17 cellular contexts compared by ENCODE assay signal in genomic region chr1:23596382-23597358, GRCh38. TPM values are rescaled to one million over a fixed set of nuclear protein-coding genes. Genes with fewer than 3 reads are reported as not detected.
DNase-seq lines count a peak whose midpoint lies in the region; ATAC-seq, FAIRE-seq and TF ChIP-seq lines count a peak whose summit lies in the region.
"Had no signal": no experiment of that assay in that cellular context is flagged by ENCODE, and none has a peak within 500 bp of the region (broad histone marks: within the 10 kb centered on the region; RNA-seq: fewer than 3 reads in every experiment).

No MANE protein-coding gene starts in this region.

- no peak for DNase-seq in CD8-positive, alpha-beta T cell
- DNase-seq in GM12878 (ENCODE audit: low read depth, low spot score) (no peak), neural crest cell (ENCODE audit: low read depth, low spot score) (no peak), esophagus muscularis mucosa (ENCODE audit: extremely low spot score) (no peak)
- no peak for DNase-seq in activated CD8-positive, alpha-beta memory T cell treated with anti-CD3 and anti-CD28 coated beads, Interleukin-2, amount 50 U/mL, for 4 hours
- DNase-seq: activated CD4-positive, alpha-beta T cell treated with anti-CD3 and anti-CD28 coated beads for 36 hours; DMS79; effector CD4-positive, alpha-beta T cell; NCI-H187; stimulated activated CD4-positive, alpha-beta T cell treated with anti-CD3 and anti-CD28 coated beads, Interleukin-4, amount 100 ng/mL, for 24 hours; stimulated activated CD8-positive, alpha-beta memory T cell treated with anti-CD3 and anti-CD28 coated beads, Interleukin-4, amount 100 ng/mL, for 48 hours; T1000; thyroid gland had no signal

- 88% methylated on average over 10 of the region's 10 CpGs for WGBS in GM12878 (ENCODE audit: insufficient coverage, insufficient replicate concordance, low lambda C conversion rate, missing lambda C conversion rate)
- 92% methylated on average over 10 of the region's 10 CpGs for WGBS in esophagus muscularis mucosa

- H3K4me3 Mint-ChIP-seq in CD8-positive, alpha-beta T cell, result no peak overlapping the region
- peak overlapping the region in 2 of 4 donors; percentile 16 to 81 for H3K4me3 Mint-ChIP-seq in IgD-negative memory B cell
- H3K4me3 Mint-ChIP-seq in neural crest cell, result no peak overlapping the region
- H3K4me3 Mint-ChIP-seq: activated CD4-positive, alpha-beta T cell treated with anti-CD3 and anti-CD28 coated beads for 36 hours had no signal

- TF ChIP-seq POLR2A in GM12878 (IDR thresholded peaks at IDR 0.05; ENCODE audit: low read depth, low read length) (no peak), esophagus muscularis mucosa (IDR thresholded peaks at IDR 0.05; ENCODE audit: low read depth) (no peak)

- FAIRE-seq in GM12878 (lab: Jason Lieb, UNC), result no peak

- H3K27ac ChIP-seq in CD8-positive, alpha-beta T cell (ENCODE audit: low read depth, low read length), result no peak overlapping the region
- no peak overlapping the region for H3K27ac ChIP-seq in GM12878 (ENCODE audit: control insufficient read depth, insufficient read depth)
- no peak overlapping the region for H3K27ac ChIP-seq in esophagus muscularis mucosa (replicated peaks in 1 of 4)
- H3K27ac ChIP-seq: parathyroid adenoma, thyroid gland had no signal

- CTCF ChIA-PET in CD8-positive, alpha-beta T cell (lab: Charles Lee), result interaction anchor here (1.4 to 15.6 kb wide), 5 partner anchors 20 to 57 kb away, joined by 4 to 207 read pairs (median 24); partner anchors contain the start of gene ID3
- CTCF ChIA-PET in GM12878 (lab: Yijun Ruan, JAX), result interaction anchor here (0.6 to 11.4 kb wide), 6 partner anchors 17 to 52 kb away, joined by 3 to 108 read pairs (median 34); partner anchors contain the start of gene ID3

- in situ Hi-C loops in GM12878 (cut with MboI), result loop anchor here (25.0 kb wide), 2 partner anchors 1416 to 1809 kb away; partner anchors contain the start of gene USP48

- H3K4me2 ChIP-seq in GM12878 (ENCODE audit: control insufficient read depth, insufficient read depth), result no peak overlapping the region

- intact Hi-C loops in CD8-positive, alpha-beta T cell (cut with DNase I, micrococcal nuclease), result no loop called here
- intact Hi-C loops in GM12878 (cut with micrococcal nuclease; ENCODE audit: unreplicated experiment) (no loop called here), esophagus muscularis mucosa (cut with DNase I) (no loop called here)

- SMC1A ChIA-PET in GM12878 (lab: Charles Lee; ENCODE audit: uncharacterized antibody, unreplicated experiment), result interaction anchor here (0.6 to 19.7 kb wide), 10 partner anchors 15 to 71 kb away, joined by 3 to 419 read pairs (median 6); partner anchors contain the start of gene ID3

- no peak overlapping the region for H2AFZ ChIP-seq in GM12878 (ENCODE audit: control insufficient read depth, low read depth, low read length)
- H2AFZ ChIP-seq: parathyroid adenoma had no signal

- no peaks in the 10 kb centered on the region for H3K27me3 Mint-ChIP-seq in CD8-positive, alpha-beta T cell (ENCODE audit: low read depth)
- peaks cover 4% of the 10 kb centered on the region for H3K27me3 Mint-ChIP-seq in IgD-negative memory B cell
- H3K27me3 Mint-ChIP-seq in neural crest cell (ENCODE audit: low read depth), result no peaks in the 10 kb centered on the region
- H3K27me3 Mint-ChIP-seq: activated CD4-positive, alpha-beta T cell treated with anti-CD3 and anti-CD28 coated beads for 36 hours had no signal

- POLR2A ChIA-PET in CD8-positive, alpha-beta T cell (lab: Charles Lee), result interaction anchor here (1.1 to 7.8 kb wide), 2 partner anchors 23 to 38 kb away, joined by 3 to 86 read pairs; no protein-coding TSS in a partner anchor
- POLR2A ChIA-PET in GM12878 (lab: Charles Lee), result interaction anchor here (0.6 to 17.0 kb wide), 4 partner anchors 22 to 56 kb away, joined by 3 to 271 read pairs (median 130); partner anchors contain the start of gene ID3

- no peaks in the 10 kb centered on the region for H3K9me3 Mint-ChIP-seq in CD8-positive, alpha-beta T cell
- H3K9me3 Mint-ChIP-seq in IgD-negative memory B cell (peaks cover 0 to 2% (median 0%) of the 10 kb centered on the region in 3 donors), neural crest cell (no peaks in the 10 kb centered on the region)

- H3K36me3 Mint-ChIP-seq in CD8-positive, alpha-beta T cell, result no peaks in the 10 kb centered on the region
- H3K36me3 Mint-ChIP-seq in IgD-negative memory B cell, result no peaks in the 10 kb centered on the region
- H3K36me3 Mint-ChIP-seq in neural crest cell (ENCODE audit: low read depth), result no peaks in the 10 kb centered on the region

- TF ChIP-seq EP300 in GM12878 (IDR thresholded peaks at IDR 0.05; ENCODE audit: borderline replicate concordance in 1 of 2, control insufficient read depth in 1 of 2, low read depth in 2 of 2, low read length in 2 of 2) (no peak), esophagus muscularis mucosa (IDR thresholded peaks at IDR 0.05) (no peak)

- H3K36me3 ChIP-seq in CD8-positive, alpha-beta T cell (ENCODE audit: insufficient read depth, low read length), result no peaks in the 10 kb centered on the region
- H3K36me3 ChIP-seq in GM12878 (ENCODE audit: control insufficient read depth in 2 of 2, insufficient read depth in 2 of 2, low read length in 1 of 2), result no peaks in the 10 kb centered on the region
- H3K36me3 ChIP-seq in esophagus muscularis mucosa, result no peaks in the 10 kb centered on the region
- H3K36me3 ChIP-seq: thyroid gland had no signal

- H3K9ac ChIP-seq in GM12878 (ENCODE audit: control insufficient read depth, insufficient read depth, low read length), result no peak overlapping the region
- H3K9ac ChIP-seq: parathyroid adenoma had no signal

- no peaks in the 10 kb centered on the region for H3K27me3 ChIP-seq in CD8-positive, alpha-beta T cell (ENCODE audit: insufficient read depth, low read length)
- no peaks in the 10 kb centered on the region for H3K27me3 ChIP-seq in GM12878 (replicated peaks in 1 of 2; ENCODE audit: control insufficient read depth in 2 of 2, insufficient read depth in 2 of 2, low read length in 1 of 2)
- H3K27me3 ChIP-seq in esophagus muscularis mucosa, result no peaks in the 10 kb centered on the region
- H3K27me3 ChIP-seq: thyroid gland had no signal

- no peaks in the 10 kb centered on the region for H3K9me3 ChIP-seq in CD8-positive, alpha-beta T cell (ENCODE audit: low read length)
- H3K9me3 ChIP-seq in GM12878 (replicated peaks; ENCODE audit: control insufficient read depth, insufficient read depth, low read length), result no peaks in the 10 kb centered on the region
- H3K9me3 ChIP-seq in esophagus muscularis mucosa, result no peaks in the 10 kb centered on the region
- H3K9me3 ChIP-seq: thyroid gland had no signal

- TF ChIP-seq RAD21 in GM12878 (IDR thresholded peaks at IDR 0.05; ENCODE audit: insufficient read depth, low read depth, low read length), result no peak

- H3K4me1 Mint-ChIP-seq in CD8-positive, alpha-beta T cell (ENCODE audit: low read depth), result peaks cover 93% of the 10 kb centered on the region
- H3K4me1 Mint-ChIP-seq in IgD-negative memory B cell, result peaks cover 67 to 76% (median 70%) of the 10 kb centered on the region in 3 donors
- H3K4me1 Mint-ChIP-seq in neural crest cell, result peaks cover 70% of the 10 kb centered on the region

- RAD21 ChIA-PET in GM12878 (lab: Charles Lee; ENCODE audit: unreplicated experiment), result interaction anchor here (1.0 to 14.9 kb wide), 7 partner anchors 21 to 100 kb away, joined by 3 to 252 read pairs (median 5); partner anchors contain the start of gene ID3

- peak overlapping the region; percentile 52 for H3K27ac Mint-ChIP-seq in CD8-positive, alpha-beta T cell
- peak overlapping the region in 2 of 3 donors; percentile 15 to 74 for H3K27ac Mint-ChIP-seq in IgD-negative memory B cell
- H3K27ac Mint-ChIP-seq in neural crest cell (ENCODE audit: unreplicated experiment), result peak overlapping the region; percentile 22

- no peak for TF ChIP-seq CTCF in CD8-positive, alpha-beta T cell (IDR thresholded peaks at IDR 0.05)
- TF ChIP-seq CTCF in GM12878 (IDR thresholded peaks at IDR 0.05 in 2 of 3, conservative IDR thresholded peaks at IDR 0.05 in 1 of 3; ENCODE audit: control insufficient read depth in 2 of 3, extremely low read depth in 1 of 3, insufficient read depth in 1 of 3, low read depth in 3 of 3, low read length in 3 of 3) (no peak), neural crest cell (conservative IDR thresholded peaks at IDR 0.05) (no peak), esophagus muscularis mucosa (IDR thresholded peaks at IDR 0.05) (no peak)

- no TSS peak for BruUV-seq in GM12878 (replicated peaks; lab: Mats Ljungman, UMichigan)

- peaks cover 94% of the 10 kb centered on the region for H3K4me1 ChIP-seq in CD8-positive, alpha-beta T cell (ENCODE audit: insufficient read depth, low read length)
- H3K4me1 ChIP-seq in GM12878 (ENCODE audit: control insufficient read depth, insufficient read depth, low read length), result peaks cover 82% of the 10 kb centered on the region
- H3K4me1 ChIP-seq in esophagus muscularis mucosa, result peaks cover 4 to 9% (median 6%) of the 10 kb centered on the region in 4 donors
- H3K4me1 ChIP-seq: parathyroid adenoma had no signal

- peaks cover 3% of the 10 kb centered on the region; the same call in 1 of the 2 replicates for H3K79me2 ChIP-seq in GM12878 (ENCODE audit: control insufficient read depth, insufficient read depth, low read length)
- H3K79me2 ChIP-seq: parathyroid adenoma had no signal

- H4K20me1 ChIP-seq in GM12878 (ENCODE audit: control insufficient read depth, insufficient read depth), result no peaks in the 10 kb centered on the region

- ATAC-seq in CD8-positive, alpha-beta T cell, result no peak
- no peak for ATAC-seq in GM12878
- no peak for ATAC-seq in GM19397 (IDR thresholded peaks at IDR 0.05; ENCODE audit: unreplicated experiment)
- ATAC-seq in SK-N-SH treated with all-trans-retinoic acid at 6 μM for 48 hours, result no peak
- ATAC-seq: activated CD4-positive, alpha-beta T cell treated with anti-CD3 and anti-CD28 coated beads for 36 hours had no signal

- H3K4me3 ChIP-seq in CD8-positive, alpha-beta T cell (ENCODE audit: low read depth, low read length), result no peak overlapping the region
- H3K4me3 ChIP-seq in GM12878, result no peak overlapping the region
- no peak overlapping the region for H3K4me3 ChIP-seq in esophagus muscularis mucosa
- H3K4me3 ChIP-seq: thyroid gland had no signal

RNA-seq across cellular contexts. Expression of gene ID3, which starts 37.4 kb away (rescaled TPM):
- 10 to 100 TPM; 44.2 to 48.1 TPM for total RNA-seq in CD8-positive, alpha-beta T cell
- 74.0 TPM for polyA plus RNA-seq in IgD-negative memory B cell
- 69.8 and 72.4 TPM in 2 replicates for total RNA-seq in GM12878 (2013; cell fraction: nucleolus; rRNA removed)
- 403 and 449 TPM in 2 replicates for total RNA-seq in GM12878 (2014; rRNA removed)
- 129 and 136 TPM in 2 replicates for total RNA-seq in GM12878 (2014; rRNA removed; fragmentation: Illumina TruSeq; extraction: Trizol)
- total RNA-seq in GM12878 (2021), result 278 and 285 TPM in 2 replicates
- polyA plus RNA-seq in GM12878 (2011; ENCODE audit: low read depth), result 28.8 TPM
- polyA plus RNA-seq in GM12878 (2011; rRNA removed), result 33.6 and 44.0 TPM in 2 replicates
- polyA plus RNA-seq in GM12878 (2011; cell fraction: cytosol; rRNA removed), result 121 and 124 TPM in 2 replicates
- polyA plus RNA-seq in GM12878 (2011; cell fraction: nucleus; rRNA removed), result 76.0 and 85.6 TPM in 2 replicates
- polyA plus RNA-seq in GM12878 (2012), result 61.0 and 127 TPM in 2 replicates
- polyA plus RNA-seq in GM12878 (2014; fragmentation: Illumina TruSeq; extraction: Trizol), result 44.0 and 122 TPM in 2 replicates
- polyA plus RNA-seq in GM12878 (2014; fragmentation: Nextera tagmentation; extraction: Ambion mirVana), result 100 to 1,000 TPM in 1 of 2 experiments, 10 to 100 TPM in 1; 42.7 to 104 TPM
- polyA plus RNA-seq in GM12878 (2014; rRNA removed), result 389 and 394 TPM in 2 replicates
- polyA plus RNA-seq in GM12878 (2016; fragmentation: Nextera tagmentation; extraction: Ambion mirVana), result 100 to 1,000 TPM; 459 to 475 TPM
- 19.2 and 51.3 TPM in 2 replicates for polyA minus RNA-seq in GM12878 (2011; rRNA and poly(A)+ RNA removed)
- polyA minus RNA-seq in GM12878 (2011; cell fraction: cytosol; rRNA and poly(A)+ RNA removed), result 35.9 and 41.3 TPM in 2 replicates
- 76.6 and 97.0 TPM in 2 replicates for polyA minus RNA-seq in GM12878 (2011; cell fraction: nucleus; rRNA and poly(A)+ RNA removed)
- 36.2 and 40.9 TPM in 2 replicates for total RNA-seq in neural crest cell
- 100 to 1,000 TPM in 3 of 4 donors, 10 to 100 TPM in 1; 75.2 to 352 (median 274) TPM for total RNA-seq in esophagus muscularis mucosa
